ENCODE assay signal across 8 cellular contexts in genomic region chr22:38490915-38491314, GRCh38. TPM values are rescaled to one million over a fixed set of nuclear protein-coding genes. Genes with fewer than 3 reads are reported as not detected.
DNase-seq lines count a peak whose midpoint lies in the region; ATAC-seq, FAIRE-seq and TF ChIP-seq lines count a peak whose summit lies in the region.

No MANE protein-coding gene starts in this region.

- H3K27ac ChIP-seq in HEK293 (ENCODE audit: extremely low read depth, low read depth, low read length), result no peak overlapping the region
- peak overlapping the region; percentile 49 to 63 for H3K27ac ChIP-seq in right atrium auricular region
- H3K27ac ChIP-seq in smooth muscle cell (ENCODE audit: low read depth), result peak overlapping the region; percentile 75

- H2AFZ ChIP-seq in smooth muscle cell (ENCODE audit: low read depth), result no peak overlapping the region

- no peak for FAIRE-seq in GM19239 (lab: Jason Lieb, UNC)

- no peak overlapping the region for H3K4me2 ChIP-seq in smooth muscle cell

- peaks cover 91% of the 10 kb centered on the region for H3K36me3 Mint-ChIP-seq in activated T-helper 2 cell treated with anti-CD3 and anti-CD28 coated beads, Interferon-gamma antibody, Interleukin-2, Interleukin-4, amounts not matched to agents 10 μg/mL and 5 μg/mL and 100 μg/mL, durations not matched to agents 14 hours and 24 hours and 36 hours (ENCODE audit: low read depth)

- TF ChIP-seq CTCF in HEK293 (tag by site-specific recombination; IDR thresholded peaks at IDR 0.05) (no peak), right atrium auricular region (IDR thresholded peaks at IDR 0.05) (no peak), smooth muscle cell (IDR thresholded peaks at IDR 0.05; ENCODE audit: borderline replicate concordance, insufficient read depth, poor library complexity, severe bottlenecking) (no peak)

- WGBS in smooth muscle cell (ENCODE audit: low lambda C conversion rate), result 86% methylated on average over 1 of the region's 1 CpG

- H3K27ac Mint-ChIP-seq in activated T-helper 2 cell treated with anti-CD3 and anti-CD28 coated beads, Interferon-gamma antibody, Interleukin-2, Interleukin-4, amounts not matched to agents 10 μg/mL and 5 μg/mL and 100 μg/mL, durations not matched to agents 14 hours and 24 hours and 36 hours, result peak overlapping the region; percentile 51

- CTCF ChIA-PET in HEK293 (lab: Yijun Ruan, JAX), result interaction anchor here (1.7 to 3.0 kb wide), 2 partner anchors 11 to 80 kb away, joined by 4 to 10 read pairs; no protein-coding TSS in a partner anchor

- no peaks in the 10 kb centered on the region for H3K27me3 Mint-ChIP-seq in activated T-helper 2 cell treated with anti-CD3 and anti-CD28 coated beads, Interferon-gamma antibody, Interleukin-2, Interleukin-4, amounts not matched to agents 10 μg/mL and 5 μg/mL and 100 μg/mL, durations not matched to agents 14 hours and 24 hours and 36 hours (ENCODE audit: low read depth)

- peaks cover 80% of the 10 kb centered on the region for H3F3A ChIP-seq in smooth muscle cell (ENCODE audit: low read depth)

- ATAC-seq in GM21447 (IDR thresholded peaks at IDR 0.05; ENCODE audit: unreplicated experiment), result no peak

- no peaks in the 10 kb centered on the region for H3K9me3 Mint-ChIP-seq in activated T-helper 2 cell treated with anti-CD3 and anti-CD28 coated beads, Interferon-gamma antibody, Interleukin-2, Interleukin-4, amounts not matched to agents 10 μg/mL and 5 μg/mL and 100 μg/mL, durations not matched to agents 14 hours and 24 hours and 36 hours

- intact Hi-C loops in activated T-helper 2 cell treated with anti-CD3 and anti-CD28 coated beads, Interferon-gamma antibody, Interleukin-2, Interleukin-4, amounts not matched to agents 10 μg/mL and 5 μg/mL and 100 μg/mL, durations not matched to agents 14 hours and 24 hours and 36 hours (cut with micrococcal nuclease), result loop anchor here (1.0 kb wide), 1 partner anchor 15 kb away; the partner anchor contains the start of gene DDX17

- peaks cover 100% of the 10 kb centered on the region for H4K20me1 ChIP-seq in smooth muscle cell (ENCODE audit: low read depth)

- H3K9ac ChIP-seq in smooth muscle cell (ENCODE audit: low read depth), result no peak overlapping the region

- H3K4me3 Mint-ChIP-seq in activated T-helper 2 cell treated with anti-CD3 and anti-CD28 coated beads, Interferon-gamma antibody, Interleukin-2, Interleukin-4, amounts not matched to agents 10 μg/mL and 5 μg/mL and 100 μg/mL, durations not matched to agents 14 hours and 24 hours and 36 hours (ENCODE audit: low read depth), result no peak overlapping the region

- no peaks in the 10 kb centered on the region for H3K27me3 ChIP-seq in right atrium auricular region
- H3K27me3 ChIP-seq in smooth muscle cell (ENCODE audit: low read depth), result no peaks in the 10 kb centered on the region

- no peaks in the 10 kb centered on the region for H3K9me3 ChIP-seq in HEK293 (ENCODE audit: control insufficient read depth, insufficient read depth, low read depth, low read length)
- no peaks in the 10 kb centered on the region for H3K9me3 ChIP-seq in right atrium auricular region
- no peaks in the 10 kb centered on the region for H3K9me3 ChIP-seq in smooth muscle cell (replicated peaks; ENCODE audit: low read depth)

- peaks cover 43% of the 10 kb centered on the region for H3K4me1 Mint-ChIP-seq in activated T-helper 2 cell treated with anti-CD3 and anti-CD28 coated beads, Interferon-gamma antibody, Interleukin-2, Interleukin-4, amounts not matched to agents 10 μg/mL and 5 μg/mL and 100 μg/mL, durations not matched to agents 14 hours and 24 hours and 36 hours (ENCODE audit: low read depth)

- peaks cover 53% of the 10 kb centered on the region for H3K79me2 ChIP-seq in smooth muscle cell (ENCODE audit: low read depth)

- DNase-seq in activated T-helper 2 cell treated with anti-CD3 and anti-CD28 coated beads, Interferon-gamma antibody, Interleukin-2, Interleukin-4, amounts not matched to agents 10 μg/mL and 5 μg/mL and 100 μg/mL, durations not matched to agents 14 hours and 24 hours and 36 hours (ENCODE audit: low spot score), result no peak
- no peak for DNase-seq in right atrium auricular region (ENCODE audit: low spot score)
- DNase-seq in smooth muscle cell (lab: John Stamatoyannopoulos, UW; ENCODE audit: unreplicated experiment), result no peak
- DNase-seq in GM19239 (ENCODE audit: insufficient read length, low spot score), result no peak
- no peak for DNase-seq in NCI-H510A treated with DMSO at 0.1 percent for 48 hours (lab: John Stamatoyannopoulos, UW)
- no peak for DNase-seq in NCI-H82 treated with DMSO at 0.1 percent for 48 hours (lab: John Stamatoyannopoulos, UW; ENCODE audit: unreplicated experiment)

- H3K36me3 ChIP-seq in HEK293 (ENCODE audit: control insufficient read depth in 2 of 2, insufficient read depth in 1 of 2, low read length in 2 of 2) (peaks cover 96 to 100% of the 10 kb centered on the region in 2 experiments), right atrium auricular region (peaks cover 99% of the 10 kb centered on the region), smooth muscle cell (ENCODE audit: low read depth) (peaks cover 35% of the 10 kb centered on the region)

- H3K4me3 ChIP-seq in HEK293 (ENCODE audit: low read depth, low read length) (no peak overlapping the region), right atrium auricular region (no peak overlapping the region), smooth muscle cell (no peak overlapping the region)

- H3K4me1 ChIP-seq in HEK293 (ENCODE audit: control insufficient read depth, insufficient read depth, low read length) (no peaks in the 10 kb centered on the region), right atrium auricular region (peaks cover 2 to 17% of the 10 kb centered on the region in 2 donors), smooth muscle cell (ENCODE audit: low read depth) (no peaks in the 10 kb centered on the region)

- POLR2A ChIA-PET in HEK293 (lab: Yijun Ruan, JAX), result interaction anchor here (0.9 to 2.7 kb wide), 6 partner anchors 7 to 111 kb away, joined by 3 to 19 read pairs (median 4); no protein-coding TSS in a partner anchor

TF ChIP-seq in HEK293, 187 proteins besides CTCF, POLR2A, EP300 and RAD21 (continues in another document):
- TF ChIP-seq SP7 (tag by site-specific recombination; IDR thresholded peaks at IDR 0.05) (0 out of 2 replicates have a peak, but pooled peaks have one; percentile 19), ZNF10 (tag by site-specific recombination; IDR thresholded peaks at IDR 0.05) (no peak), ZNF366 (tag by site-specific recombination; conservative IDR thresholded peaks at IDR 0.05) (peak; percentile 68), ZFHX2 (tag by site-specific recombination; conservative IDR thresholded peaks at IDR 0.05) (no peak), KLF9 (tag by site-specific recombination; IDR thresholded peaks at IDR 0.05; ENCODE audit: low read depth) (no peak), ZBTB10 (tag by site-specific recombination; IDR thresholded peaks at IDR 0.05) (no peak), ZSCAN16 (tag by site-specific recombination; IDR thresholded peaks at IDR 0.05) (no peak), PRDM1 (tag by site-specific recombination; IDR thresholded peaks at IDR 0.05) (no peak)
- TF ChIP-seq, protein P1, sequence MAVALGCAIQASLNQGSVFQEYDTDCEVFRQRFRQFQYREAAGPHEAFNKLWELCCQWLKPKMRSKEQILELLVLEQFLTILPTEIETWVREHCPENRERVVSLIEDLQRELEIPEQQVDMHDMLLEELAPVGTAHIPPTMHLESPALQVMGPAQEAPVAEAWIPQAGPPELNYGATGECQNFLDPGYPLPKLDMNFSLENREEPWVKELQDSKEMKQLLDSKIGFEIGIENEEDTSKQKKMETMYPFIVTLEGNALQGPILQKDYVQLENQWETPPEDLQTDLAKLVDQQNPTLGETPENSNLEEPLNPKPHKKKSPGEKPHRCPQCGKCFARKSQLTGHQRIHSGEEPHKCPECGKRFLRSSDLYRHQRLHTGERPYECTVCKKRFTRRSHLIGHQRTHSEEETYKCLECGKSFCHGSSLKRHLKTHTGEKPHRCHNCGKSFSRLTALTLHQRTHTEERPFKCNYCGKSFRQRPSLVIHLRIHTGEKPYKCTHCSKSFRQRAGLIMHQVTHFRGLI (tag by site-specific recombination; IDR thresholded peaks at IDR 0.05), result no peak

RNA-seq across cellular contexts. Expression of gene DDX17, which starts 15.2 kb away (rescaled TPM):
- 378 and 391 TPM in 2 replicates for total RNA-seq in activated T-helper 2 cell treated with anti-CD3 and anti-CD28 coated beads, Interferon-gamma antibody, Interleukin-2, Interleukin-4, amounts not matched to agents 10 μg/mL and 5 μg/mL and 100 μg/mL, durations not matched to agents 14 hours and 24 hours and 36 hours
- 100 to 1,000 TPM; 161 to 178 TPM for total RNA-seq in right atrium auricular region
- 182 and 201 TPM in 2 replicates for total RNA-seq in smooth muscle cell
- polyA plus RNA-seq in smooth muscle cell, result 11.5 and 22.2 TPM in 2 replicates

RNA-seq across cellular contexts. Expression of gene KDELR3, which starts 23.0 kb away (rescaled TPM):
- 2.2 and 3.7 TPM in 2 replicates for total RNA-seq in activated T-helper 2 cell treated with anti-CD3 and anti-CD28 coated beads, Interferon-gamma antibody, Interleukin-2, Interleukin-4, amounts not matched to agents 10 μg/mL and 5 μg/mL and 100 μg/mL, durations not matched to agents 14 hours and 24 hours and 36 hours
- 1 to 10 TPM; 8.0 to 9.2 TPM for total RNA-seq in right atrium auricular region
- 163 and 207 TPM in 2 replicates for total RNA-seq in smooth muscle cell
- 198 and 252 TPM in 2 replicates for polyA plus RNA-seq in smooth muscle cell

RNA-seq across cellular contexts. Expression of gene KCNJ4, which starts 35.9 kb away (rescaled TPM):
- not detected in 2 replicates for total RNA-seq in activated T-helper 2 cell treated with anti-CD3 and anti-CD28 coated beads, Interferon-gamma antibody, Interleukin-2, Interleukin-4, amounts not matched to agents 10 μg/mL and 5 μg/mL and 100 μg/mL, durations not matched to agents 14 hours and 24 hours and 36 hours
- total RNA-seq in right atrium auricular region (10 to 100 TPM in 1 of 2 donors, 1 to 10 TPM in 1; 7.0 to 36.7 TPM), smooth muscle cell (0.81 TPM in 1 of 2 replicates, not detected in the other)
- polyA plus RNA-seq in smooth muscle cell, result not detected in 2 replicates

Comparison
In these comparisons a context has a peak if more than half of its experiments do, and no peak if none do; other contexts are left out.
1. RNA of gene KDELR3, which starts 23.0 kb away (total RNA-seq): 163 to 207 TPM in smooth muscle cell; 8.0 to 9.2 TPM in right atrium auricular region and 2.2 to 3.7 TPM in activated T-helper 2 cell treated with anti-CD3 and anti-CD28 coated beads, Interferon-gamma antibody, Interleukin-2, Interleukin-4, amounts not matched to agents 10 μg/mL and 5 μg/mL and 100 μg/mL, durations not matched to agents 14 hours and 24 hours and 36 hours; every median in the first group is over 10 times any median in the second.